ENCODE assay signal across 1 cellular context in the genomic region with DNA sequence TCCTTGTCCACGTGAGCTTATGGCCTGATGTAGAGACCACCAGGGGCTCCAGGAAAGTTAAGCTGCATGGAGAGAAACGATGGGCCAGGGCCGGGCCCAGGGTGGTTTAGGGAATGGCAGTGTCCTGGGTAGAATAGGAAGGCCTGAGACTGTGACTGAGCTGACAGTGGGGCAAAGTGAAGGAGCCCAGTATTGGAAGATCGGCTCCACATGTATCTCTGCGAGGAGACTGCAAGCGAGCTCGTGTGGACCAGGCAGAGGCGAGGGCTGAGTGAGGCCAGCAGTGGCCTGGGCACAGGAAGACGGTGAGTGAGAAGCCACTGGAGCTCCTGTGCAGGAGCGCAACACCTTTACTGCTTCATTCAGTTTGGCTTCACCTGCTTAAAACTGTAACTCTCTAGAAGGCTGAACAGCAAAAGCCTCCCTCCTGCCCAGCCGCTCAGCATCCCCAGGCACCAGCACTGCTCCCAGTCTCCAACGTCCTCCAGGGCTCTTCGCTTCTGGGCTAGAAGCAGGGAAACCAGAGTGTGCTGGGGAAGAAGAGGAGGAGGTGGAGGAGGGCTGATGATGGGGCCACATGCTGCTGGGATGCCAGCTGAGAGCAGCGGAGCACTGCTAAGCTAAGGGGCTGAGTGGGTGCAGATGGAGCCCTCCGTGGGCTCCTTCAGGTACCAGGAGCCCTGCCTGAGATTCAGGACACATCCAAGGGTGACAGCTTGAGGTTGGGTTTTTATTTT.
TF ChIP-seq lines count a peak whose summit lies in the region.

No MANE protein-coding gene starts in this region.

TF ChIP-seq in K562, 482 proteins besides CTCF, POLR2A, EP300 and RAD21:
- no peak for TF ChIP-seq ZNF274 (IDR thresholded peaks at IDR 0.05; ENCODE audit: borderline replicate concordance, low read depth, low read length)
- TF ChIP-seq POLR2G (IDR thresholded peaks at IDR 0.05; ENCODE audit: low read depth, low read length): peak; percentile 43
- peak; percentile 70; the same call in 1 of the 2 replicates for TF ChIP-seq ZNF263 (CRISPR knock-in tag; IDR thresholded peaks at IDR 0.05; ENCODE audit: borderline replicate concordance)
- TF ChIP-seq SIN3B (IDR thresholded peaks at IDR 0.05; ENCODE audit: low read depth): no peak
TF ChIP-seq in K562: peak in this region for 2.
